In genomic region chr15:63166219-63166618, GRCh38 we compare ENCODE assay signal across 11 cellular contexts. TPM values are rescaled to one million over a fixed set of nuclear protein-coding genes. Genes with fewer than 3 reads are reported as not detected.
A peak's percentile ranks its signal among the peaks of the same experiment; 100 is the strongest.
DNase-seq lines count a peak whose midpoint lies in the region; ATAC-seq and TF ChIP-seq lines count a peak whose summit lies in the region.
"Had no signal": no experiment of that assay in that cellular context is flagged by ENCODE, and none has a peak within 500 bp of the region (broad histone marks: within the 10 kb centered on the region; RNA-seq: fewer than 3 reads in every experiment).

No MANE protein-coding gene starts in this region.

- no peaks in the 10 kb centered on the region for H3K36me3 ChIP-seq in right atrium auricular region
- H3K36me3 ChIP-seq: upper lobe of left lung had no signal

- no peaks in the 10 kb centered on the region for H3K4me1 ChIP-seq in right atrium auricular region
- H3K4me1 ChIP-seq: upper lobe of left lung had no signal

- no peak overlapping the region for H3K4me3 ChIP-seq in right atrium auricular region
- H3K4me3 ChIP-seq: upper lobe of left lung had no signal

- intact Hi-C loops in Right ventricle myocardium inferior (cut with DNase I) (no loop called here), Right ventricle myocardium superior (cut with DNase I) (loop anchor here (10.0 kb wide), 1 partner anchor 229 kb away; no protein-coding TSS in a partner anchor)

- no peaks in the 10 kb centered on the region for H3K9me3 ChIP-seq in right atrium auricular region
- H3K9me3 ChIP-seq: upper lobe of left lung had no signal

- H3K27ac ChIP-seq in right atrium auricular region: no peak overlapping the region
- no peak overlapping the region for H3K27ac ChIP-seq in caudate nucleus (ENCODE audit: low read depth, low read length)
- H3K27ac ChIP-seq: upper lobe of left lung had no signal

- TF ChIP-seq CTCF in right atrium auricular region (IDR thresholded peaks at IDR 0.05): peak in 1 of 2 donors; percentile 11

- H3K27me3 ChIP-seq in right atrium auricular region: no peaks in the 10 kb centered on the region
- H3K27me3 ChIP-seq: upper lobe of left lung had no signal

- ATAC-seq in Right ventricle myocardium inferior (no peak), HG02970 (IDR thresholded peaks at IDR 0.05; ENCODE audit: low FRiP score, unreplicated experiment) (no peak), Right ventricle myocardium superior (ENCODE audit: poor library complexity) (no peak)

- DNase-seq in right atrium auricular region (ENCODE audit: low spot score) (peak; percentile 16), Right ventricle myocardium inferior (ENCODE audit: missing footprints) (no peak), NOMO-1 (lab: John Stamatoyannopoulos, UW; ENCODE audit: unreplicated experiment in 2 of 2) (peak; percentile 31 to 60), dermis blood vessel endothelial cell (peak; percentile 21), caudate nucleus (lab: John Stamatoyannopoulos, UW) (no peak), mesenteric fat pad (ENCODE audit: low spot score) (no peak), Right ventricle myocardium superior (no peak)
- DNase-seq: KG1, retina, upper lobe of left lung had no signal

RNA-seq across cellular contexts. Expression of gene RPS27L, which starts 8.9 kb away (rescaled TPM):
- total RNA-seq in right atrium auricular region (10 to 100 TPM; 74.7 to 76.4 TPM), Right ventricle myocardium inferior (193 TPM), dermis blood vessel endothelial cell (285 and 407 TPM in 2 replicates), mesenteric fat pad (158 TPM), Right ventricle myocardium superior (179 TPM)

RNA-seq across cellular contexts. Expression of gene RAB8B, which starts 23.2 kb away (rescaled TPM):
- total RNA-seq in right atrium auricular region: 10 to 100 TPM; 10.2 to 19.3 TPM
- 12.3 TPM for total RNA-seq in Right ventricle myocardium inferior
- total RNA-seq in dermis blood vessel endothelial cell: 81.5 and 95.7 TPM in 2 replicates
- total RNA-seq in mesenteric fat pad: 46.8 TPM
- 10.0 TPM for total RNA-seq in Right ventricle myocardium superior

RNA-seq across cellular contexts. Expression of gene LACTB, which starts 44.6 kb away (rescaled TPM):
- total RNA-seq in right atrium auricular region: 10 to 100 TPM; 10.6 to 20.5 TPM
- total RNA-seq in Right ventricle myocardium inferior: 29.5 TPM
- 45.1 and 47.1 TPM in 2 replicates for total RNA-seq in dermis blood vessel endothelial cell
- total RNA-seq in mesenteric fat pad: 30.1 TPM
- total RNA-seq in Right ventricle myocardium superior: 29.9 TPM

Comparison
In these comparisons a context has a peak if more than half of its experiments do, and no peak if none do; other contexts are left out.
1. DNase-seq: peak in right atrium auricular region (single experiment), NOMO-1 (2 of 2) and dermis blood vessel endothelial cell (single experiment); none in Right ventricle myocardium inferior (single experiment), caudate nucleus (0 of 61), mesenteric fat pad (single experiment) and Right ventricle myocardium superior (single experiment).